1 cellular context compared by ENCODE assay signal in the genomic region with DNA sequence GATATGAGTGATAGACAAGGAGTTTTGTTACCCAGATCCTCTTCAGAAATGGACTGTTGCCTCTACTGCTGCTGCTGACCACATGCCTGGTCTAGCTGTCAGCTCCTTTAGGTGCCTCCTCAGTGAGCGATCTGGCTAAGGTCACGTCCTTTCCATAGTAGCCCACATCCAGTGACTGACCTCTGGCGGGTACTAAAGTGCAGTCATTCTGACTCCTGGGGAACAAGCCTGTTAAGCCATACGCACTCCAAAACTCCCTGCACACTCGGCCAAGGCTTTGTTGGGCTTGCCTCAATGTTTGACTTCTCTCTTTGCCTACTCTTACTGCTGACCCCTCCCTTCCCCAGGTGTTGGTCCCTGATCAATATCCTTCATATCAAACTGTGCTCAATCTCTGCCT.
TF ChIP-seq lines count a peak whose summit lies in the region.

No MANE protein-coding gene starts in this region.

TF ChIP-seq in IMR-90, 13 proteins besides CTCF, POLR2A, EP300 and RAD21 (continued from another document):
- TF ChIP-seq, protein P1, sequence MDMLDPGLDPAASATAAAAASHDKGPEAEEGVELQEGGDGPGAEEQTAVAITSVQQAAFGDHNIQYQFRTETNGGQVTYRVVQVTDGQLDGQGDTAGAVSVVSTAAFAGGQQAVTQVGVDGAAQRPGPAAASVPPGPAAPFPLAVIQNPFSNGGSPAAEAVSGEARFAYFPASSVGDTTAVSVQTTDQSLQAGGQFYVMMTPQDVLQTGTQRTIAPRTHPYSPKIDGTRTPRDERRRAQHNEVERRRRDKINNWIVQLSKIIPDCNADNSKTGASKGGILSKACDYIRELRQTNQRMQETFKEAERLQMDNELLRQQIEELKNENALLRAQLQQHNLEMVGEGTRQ (IDR thresholded peaks at IDR 0.05; ENCODE audit: low read depth, low read length): no peak
- no peak for TF ChIP-seq NFE2L2 (IDR thresholded peaks at IDR 0.05; ENCODE audit: low read depth, low read length)
